ENCODE assay signal across 1 cellular context in the genomic region with DNA sequence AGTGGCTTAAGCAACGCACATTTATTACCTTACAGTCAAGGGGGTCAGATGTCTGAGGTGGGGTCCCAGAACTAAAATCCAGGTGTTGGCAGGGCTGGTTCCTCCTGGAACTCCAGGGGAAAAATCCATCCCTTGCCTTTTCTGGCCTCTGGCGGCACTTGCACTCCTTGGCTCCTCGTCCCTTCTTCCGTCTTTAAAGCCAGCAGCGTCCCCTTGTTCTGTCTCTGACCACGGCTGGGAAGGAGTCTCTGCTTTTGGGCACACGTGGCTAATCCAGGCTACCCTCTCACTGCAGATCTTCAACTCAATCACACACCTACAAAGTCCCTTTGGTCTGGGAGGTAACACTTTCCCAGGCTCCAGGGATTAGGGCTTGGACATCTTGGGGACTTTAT.
TF ChIP-seq lines count a peak whose summit lies in the region.

No MANE protein-coding gene starts in this region.

TF ChIP-seq in HepG2, 621 proteins besides CTCF, POLR2A, EP300 and RAD21 (continued from another document):
- TF ChIP-seq, protein P1, sequence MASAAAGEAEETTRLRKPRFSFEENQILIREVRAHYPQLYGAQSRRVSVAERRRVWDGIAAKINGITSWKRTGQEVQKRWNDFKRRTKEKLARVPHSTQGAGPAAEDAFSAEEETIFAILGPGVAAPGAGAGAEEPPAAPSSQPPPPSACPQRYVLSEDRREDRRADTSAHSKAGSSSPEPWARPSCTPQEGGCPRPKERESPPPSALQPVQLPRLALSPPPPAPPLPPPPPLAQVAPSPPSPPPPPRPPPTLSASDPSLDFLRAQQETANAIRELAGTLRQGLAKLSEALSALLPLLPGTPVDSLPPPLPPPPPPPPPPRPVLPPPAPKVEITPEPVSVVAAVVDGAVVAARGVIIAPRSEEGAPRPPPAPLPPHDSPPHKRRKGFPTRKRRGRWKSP (CRISPR knock-in tag; IDR thresholded peaks at IDR 0.05) = no peak
- TF ChIP-seq GLI4 (CRISPR knock-in tag; IDR thresholded peaks at IDR 0.05; ENCODE audit: borderline replicate concordance) (no peak), ZNF790 (CRISPR knock-in tag; IDR thresholded peaks at IDR 0.05; ENCODE audit: borderline replicate concordance) (no peak), ZNF629 (CRISPR knock-in tag; conservative IDR thresholded peaks at IDR 0.05) (no peak), NCOA5 (CRISPR knock-in tag; IDR thresholded peaks at IDR 0.05) (no peak), ZNF432 (CRISPR knock-in tag; IDR thresholded peaks at IDR 0.05; ENCODE audit: borderline replicate concordance) (no peak), TAF1 (CRISPR knock-in tag; IDR thresholded peaks at IDR 0.05) (no peak)
- TF ChIP-seq, protein P2, sequence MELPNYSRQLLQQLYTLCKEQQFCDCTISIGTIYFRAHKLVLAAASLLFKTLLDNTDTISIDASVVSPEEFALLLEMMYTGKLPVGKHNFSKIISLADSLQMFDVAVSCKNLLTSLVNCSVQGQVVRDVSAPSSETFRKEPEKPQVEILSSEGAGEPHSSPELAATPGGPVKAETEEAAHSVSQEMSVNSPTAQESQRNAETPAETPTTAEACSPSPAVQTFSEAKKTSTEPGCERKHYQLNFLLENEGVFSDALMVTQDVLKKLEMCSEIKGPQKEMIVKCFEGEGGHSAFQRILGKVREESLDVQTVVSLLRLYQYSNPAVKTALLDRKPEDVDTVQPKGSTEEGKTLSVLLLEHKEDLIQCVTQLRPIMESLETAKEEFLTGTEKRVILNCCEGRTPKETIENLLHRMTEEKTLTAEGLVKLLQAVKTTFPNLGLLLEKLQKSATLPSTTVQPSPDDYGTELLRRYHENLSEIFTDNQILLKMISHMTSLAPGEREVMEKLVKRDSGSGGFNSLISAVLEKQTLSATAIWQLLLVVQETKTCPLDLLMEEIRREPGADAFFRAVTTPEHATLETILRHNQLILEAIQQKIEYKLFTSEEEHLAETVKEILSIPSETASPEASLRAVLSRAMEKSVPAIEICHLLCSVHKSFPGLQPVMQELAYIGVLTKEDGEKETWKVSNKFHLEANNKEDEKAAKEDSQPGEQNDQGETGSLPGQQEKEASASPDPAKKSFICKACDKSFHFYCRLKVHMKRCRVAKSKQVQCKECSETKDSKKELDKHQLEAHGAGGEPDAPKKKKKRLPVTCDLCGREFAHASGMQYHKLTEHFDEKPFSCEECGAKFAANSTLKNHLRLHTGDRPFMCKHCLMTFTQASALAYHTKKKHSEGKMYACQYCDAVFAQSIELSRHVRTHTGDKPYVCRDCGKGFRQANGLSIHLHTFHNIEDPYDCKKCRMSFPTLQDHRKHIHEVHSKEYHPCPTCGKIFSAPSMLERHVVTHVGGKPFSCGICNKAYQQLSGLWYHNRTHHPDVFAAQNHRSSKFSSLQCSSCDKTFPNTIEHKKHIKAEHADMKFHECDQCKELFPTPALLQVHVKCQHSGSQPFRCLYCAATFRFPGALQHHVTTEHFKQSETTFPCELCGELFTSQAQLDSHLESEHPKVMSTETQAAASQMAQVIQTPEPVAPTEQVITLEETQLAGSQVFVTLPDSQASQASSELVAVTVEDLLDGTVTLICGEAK (IDR thresholded peaks at IDR 0.05) = no peak
- TF ChIP-seq, protein P2 (CRISPR knock-in tag; IDR thresholded peaks at IDR 0.05) = no peak
- TF ChIP-seq, protein P3, sequence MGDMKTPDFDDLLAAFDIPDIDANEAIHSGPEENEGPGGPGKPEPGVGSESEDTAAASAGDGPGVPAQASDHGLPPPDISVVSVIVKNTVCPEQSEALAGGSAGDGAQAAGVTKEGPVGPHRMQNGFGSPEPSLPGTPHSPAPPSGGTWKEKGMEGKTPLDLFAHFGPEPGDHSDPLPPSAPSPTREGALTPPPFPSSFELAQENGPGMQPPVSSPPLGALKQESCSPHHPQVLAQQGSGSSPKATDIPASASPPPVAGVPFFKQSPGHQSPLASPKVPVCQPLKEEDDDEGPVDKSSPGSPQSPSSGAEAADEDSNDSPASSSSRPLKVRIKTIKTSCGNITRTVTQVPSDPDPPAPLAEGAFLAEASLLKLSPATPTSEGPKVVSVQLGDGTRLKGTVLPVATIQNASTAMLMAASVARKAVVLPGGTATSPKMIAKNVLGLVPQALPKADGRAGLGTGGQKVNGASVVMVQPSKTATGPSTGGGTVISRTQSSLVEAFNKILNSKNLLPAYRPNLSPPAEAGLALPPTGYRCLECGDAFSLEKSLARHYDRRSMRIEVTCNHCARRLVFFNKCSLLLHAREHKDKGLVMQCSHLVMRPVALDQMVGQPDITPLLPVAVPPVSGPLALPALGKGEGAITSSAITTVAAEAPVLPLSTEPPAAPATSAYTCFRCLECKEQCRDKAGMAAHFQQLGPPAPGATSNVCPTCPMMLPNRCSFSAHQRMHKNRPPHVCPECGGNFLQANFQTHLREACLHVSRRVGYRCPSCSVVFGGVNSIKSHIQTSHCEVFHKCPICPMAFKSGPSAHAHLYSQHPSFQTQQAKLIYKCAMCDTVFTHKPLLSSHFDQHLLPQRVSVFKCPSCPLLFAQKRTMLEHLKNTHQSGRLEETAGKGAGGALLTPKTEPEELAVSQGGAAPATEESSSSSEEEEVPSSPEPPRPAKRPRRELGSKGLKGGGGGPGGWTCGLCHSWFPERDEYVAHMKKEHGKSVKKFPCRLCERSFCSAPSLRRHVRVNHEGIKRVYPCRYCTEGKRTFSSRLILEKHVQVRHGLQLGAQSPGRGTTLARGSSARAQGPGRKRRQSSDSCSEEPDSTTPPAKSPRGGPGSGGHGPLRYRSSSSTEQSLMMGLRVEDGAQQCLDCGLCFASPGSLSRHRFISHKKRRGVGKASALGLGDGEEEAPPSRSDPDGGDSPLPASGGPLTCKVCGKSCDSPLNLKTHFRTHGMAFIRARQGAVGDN (CRISPR knock-in tag; IDR thresholded peaks at IDR 0.05) = no peak
